In genomic region chr1:201825245-201825644, GRCh38 we compare ENCODE assay signal across 23 cellular contexts.
"Had no signal": no experiment of that assay in that cellular context is flagged by ENCODE, and none has a peak within 500 bp of the region (broad histone marks: within the 10 kb centered on the region; RNA-seq: fewer than 3 reads in every experiment).

No MANE protein-coding gene starts in this region.

- H3K4me3 ChIP-seq: hepatocyte, stomach, testis, uterus had no signal

- H3K27me3 Mint-ChIP-seq: activated naive CD4-positive, alpha-beta T cell treated with anti-CD3 and anti-CD28 coated beads, Interleukin-2, amount 50 U/mL, for 24 hours; dendritic cell treated with granulocyte-macrophage colony-stimulating factor and Interleukin-4, amounts not matched to agents 40 ng/mL and 50 ng/mL, for 4 days; naive B cell; progenitor cell of endocrine pancreas had no signal

- DNase-seq: activated CD4-positive, alpha-beta T cell treated with anti-CD3 and anti-CD28 coated beads for 1 hour; activated CD4-positive, alpha-beta T cell treated with anti-CD3 and anti-CD28 coated beads, Interleukin-2, amount 50 U/mL, for 1 hour; activated CD8-positive, alpha-beta T cell treated with anti-CD3 and anti-CD28 coated beads, Interleukin-2, amount 10 ng/mL, durations not matched to agents 7 days and 5 days; activated gamma-delta T cell; cerebellar nuclear complex; effector CD8-positive, alpha-beta T cell; foreskin keratinocyte; glutamatergic neuron; mesendoderm; naive B cell; stimulated activated CD4-positive, alpha-beta T cell treated with anti-CD3 and anti-CD28 coated beads, Interleukin-12 subunit alpha, Interleukin-12 subunit beta, amount 100 ng/mL, for 4 hours; stimulated activated CD4-positive, alpha-beta T cell treated with anti-CD3 and anti-CD28 coated beads, Interleukin-1b, Interleukin-23, amount 100 ng/mL, for 48 hours; stomach; testis; uterus had no signal

- H3K9me3 Mint-ChIP-seq: activated naive CD4-positive, alpha-beta T cell treated with anti-CD3 and anti-CD28 coated beads, Interleukin-2, amount 50 U/mL, for 24 hours; activated T-helper 1 cell treated with anti-CD3 and anti-CD28 coated beads, Interleukin-12 subunit alpha, Interleukin-12 subunit beta, Interleukin-2, Interleukin-4 antibody, amounts not matched to agents 30 ng/mL and 10 ng/mL and 1 ng/mL, durations not matched to agents 14 hours and 24 hours and 36 hours; dendritic cell treated with granulocyte-macrophage colony-stimulating factor and Interleukin-4, amounts not matched to agents 40 ng/mL and 50 ng/mL, for 4 days; naive B cell; neural crest cell had no signal

- H3K27ac ChIP-seq: foreskin keratinocyte, hepatocyte, stomach, testis, uterus, VCaP had no signal

- H3K27me3 ChIP-seq: foreskin keratinocyte, hepatocyte, stomach, testis, uterus had no signal

- ATAC-seq: activated CD8-positive, alpha-beta T cell treated with anti-CD3 and anti-CD28 coated beads, Interleukin-2, amount 10 ng/mL, durations not matched to agents 7 days and 5 days; foreskin keratinocyte; SK-N-SH treated with all-trans-retinoic acid at 6 μM for 48 hours had no signal

- H3K4me3 Mint-ChIP-seq: activated CD8-positive, alpha-beta T cell treated with anti-CD3 and anti-CD28 coated beads, Interleukin-2, amount 10 ng/mL, durations not matched to agents 7 days and 5 days; activated naive CD4-positive, alpha-beta T cell treated with anti-CD3 and anti-CD28 coated beads, Interleukin-2, amount 50 U/mL, for 24 hours; activated T-helper 1 cell treated with anti-CD3 and anti-CD28 coated beads, Interleukin-12 subunit alpha, Interleukin-12 subunit beta, Interleukin-2, Interleukin-4 antibody, amounts not matched to agents 30 ng/mL and 10 ng/mL and 1 ng/mL, durations not matched to agents 14 hours and 24 hours and 36 hours; dendritic cell treated with granulocyte-macrophage colony-stimulating factor and Interleukin-4, amounts not matched to agents 40 ng/mL and 50 ng/mL, for 4 days had no signal

- H3K27ac Mint-ChIP-seq: activated CD8-positive, alpha-beta T cell treated with anti-CD3 and anti-CD28 coated beads, Interleukin-2, amount 10 ng/mL, durations not matched to agents 7 days and 5 days; activated naive CD4-positive, alpha-beta T cell treated with anti-CD3 and anti-CD28 coated beads, Interleukin-2, amount 50 U/mL, for 24 hours; activated T-helper 1 cell treated with anti-CD3 and anti-CD28 coated beads, Interleukin-12 subunit alpha, Interleukin-12 subunit beta, Interleukin-2, Interleukin-4 antibody, amounts not matched to agents 30 ng/mL and 10 ng/mL and 1 ng/mL, durations not matched to agents 14 hours and 24 hours and 36 hours; dendritic cell treated with granulocyte-macrophage colony-stimulating factor and Interleukin-4, amounts not matched to agents 40 ng/mL and 50 ng/mL, for 4 days; progenitor cell of endocrine pancreas had no signal
